Comparison of ENCODE assay signal across 15 cellular contexts in genomic region chr4:80078361-80079092, GRCh38.
"Had no signal": no experiment of that assay in that cellular context is flagged by ENCODE, and none has a peak within 500 bp of the region (broad histone marks: within the 10 kb centered on the region; RNA-seq: fewer than 3 reads in every experiment).

No MANE protein-coding gene starts in this region.

- H3K36me3 ChIP-seq: heart left ventricle, left ventricle myocardium inferior, ovary, thoracic aorta had no signal

- H3K9me3 Mint-ChIP-seq: activated CD8-positive, alpha-beta T cell treated with anti-CD3 and anti-CD28 coated beads for 36 hours; activated naive CD4-positive, alpha-beta T cell treated with anti-CD3 and anti-CD28 coated beads, Interleukin-2, amount 50 U/mL, for 24 hours; stimulated activated naive CD8-positive, alpha-beta T cell treated with anti-CD3 and anti-CD28 coated beads, Interleukin-15, amount 100 ng/mL, for 72 hours had no signal

- H3K27ac Mint-ChIP-seq: activated CD8-positive, alpha-beta T cell treated with anti-CD3 and anti-CD28 coated beads for 36 hours; activated naive CD4-positive, alpha-beta T cell treated with anti-CD3 and anti-CD28 coated beads, Interleukin-2, amount 50 U/mL, for 24 hours; brain; stimulated activated naive CD8-positive, alpha-beta T cell treated with anti-CD3 and anti-CD28 coated beads, Interleukin-15, amount 100 ng/mL, for 72 hours had no signal

- H3K4me3 ChIP-seq: left ventricle myocardium inferior, ovary, thoracic aorta had no signal

- DNase-seq: activated CD4-positive, CD25-positive, alpha-beta regulatory T cell treated with anti-CD3 and anti-CD28 coated beads, Interleukin-2, amount 50 U/mL, for 72 hours; activated CD8-positive, alpha-beta memory T cell treated with anti-CD3 and anti-CD28 coated beads, Interleukin-2, amount 50 U/mL, for 4 hours; amygdala; heart left ventricle; left ventricle myocardium inferior; mesendoderm; ovary; stimulated activated CD4-positive, alpha-beta T cell treated with anti-CD3 and anti-CD28 coated beads, Interleukin-4, amount 100 ng/mL, for 24 hours; stimulated activated naive CD8-positive, alpha-beta T cell treated with anti-CD3 and anti-CD28 coated beads, Interleukin-15, amount 100 ng/mL, for 72 hours had no signal

- FAIRE-seq: frontal cortex had no signal

- H3K27ac ChIP-seq: left ventricle myocardium inferior, ovary, thoracic aorta had no signal

- H3K27me3 Mint-ChIP-seq: activated CD8-positive, alpha-beta T cell treated with anti-CD3 and anti-CD28 coated beads for 36 hours; activated naive CD4-positive, alpha-beta T cell treated with anti-CD3 and anti-CD28 coated beads, Interleukin-2, amount 50 U/mL, for 24 hours; stimulated activated naive CD8-positive, alpha-beta T cell treated with anti-CD3 and anti-CD28 coated beads, Interleukin-15, amount 100 ng/mL, for 72 hours had no signal

- H3K4me3 Mint-ChIP-seq: activated CD8-positive, alpha-beta T cell treated with anti-CD3 and anti-CD28 coated beads for 36 hours; activated naive CD4-positive, alpha-beta T cell treated with anti-CD3 and anti-CD28 coated beads, Interleukin-2, amount 50 U/mL, for 24 hours; brain; neural crest cell; stimulated activated naive CD8-positive, alpha-beta T cell treated with anti-CD3 and anti-CD28 coated beads, Interleukin-15, amount 100 ng/mL, for 72 hours had no signal

- H3K36me3 Mint-ChIP-seq: activated naive CD4-positive, alpha-beta T cell treated with anti-CD3 and anti-CD28 coated beads, Interleukin-2, amount 50 U/mL, for 24 hours; brain had no signal

- H3K27me3 ChIP-seq: heart left ventricle, ovary had no signal

- H3K9me3 ChIP-seq: heart left ventricle, left ventricle myocardium inferior, ovary, thoracic aorta had no signal
